In genomic region chr1:143803904-143804539, GRCh38 we compare ENCODE assay signal across 8 cellular contexts.
DNase-seq lines count a peak whose midpoint lies in the region; ATAC-seq and TF ChIP-seq lines count a peak whose summit lies in the region.
"Not testable (repeated sequence)": the region's sequence is repeated elsewhere in the genome, so short reads cannot be mapped to it uniquely, and the experiment has no call there.

No MANE protein-coding gene starts in this region.

- in situ Hi-C loops in mammary epithelial cell (cut with MboI; ENCODE audit: low sequenced_read_pairs in 2 of 2): not testable (repeated sequence)

- TF ChIP-seq RAD21 in Ishikawa (IDR thresholded peaks at IDR 0.05; ENCODE audit: low read depth): not testable (repeated sequence)

- dilution Hi-C loops in mammary epithelial cell (cut with HindIII; ENCODE audit: low sequenced_read_pairs): not testable (repeated sequence)

- H3K36me3 Mint-ChIP-seq in activated CD4-positive, alpha-beta memory T cell treated with anti-CD3 and anti-CD28 coated beads for 36 hours: not testable (repeated sequence)

- H4K20me1 ChIP-seq in mammary epithelial cell (ENCODE audit: insufficient read depth, low read length): not testable (repeated sequence)

- TF ChIP-seq CTCF in BE2C (IDR thresholded peaks at IDR 0.05; ENCODE audit: low read depth, low read length); mammary epithelial cell (conservative IDR thresholded peaks at IDR 0.05 in 1 of 2, IDR thresholded peaks at IDR 0.05 in 1 of 2; ENCODE audit: extremely low read depth in 1 of 2, insufficient read depth in 1 of 2, low read depth in 1 of 2, low read length in 2 of 2); cardiac muscle cell (IDR thresholded peaks at IDR 0.05; ENCODE audit: low read depth, low read length): not testable (repeated sequence)

- H3K4me2 ChIP-seq in mammary epithelial cell (ENCODE audit: insufficient read depth, low read depth, low read length): peak overlapping the region; percentile 47

- peak overlapping the region; percentile 69 for H3K4me3 Mint-ChIP-seq in activated CD4-positive, alpha-beta memory T cell treated with anti-CD3 and anti-CD28 coated beads for 36 hours

- CTCF ChIA-PET in activated CD4-positive, alpha-beta memory T cell treated with anti-CD3 and anti-CD28 coated beads for 36 hours (lab: Charles Lee); mammary epithelial cell (lab: Charles Lee; ENCODE audit: low non-redundant PET): not testable (repeated sequence)

- WGBS in mammary epithelial cell (ENCODE audit: low coverage, missing lambda C conversion rate): no CpG with 5 or more reads among the region's 29 CpGs

- POLR2A ChIA-PET in activated CD4-positive, alpha-beta memory T cell treated with anti-CD3 and anti-CD28 coated beads for 36 hours (lab: Charles Lee): not testable (repeated sequence)

- intact Hi-C loops in activated CD4-positive, alpha-beta memory T cell treated with anti-CD3 and anti-CD28 coated beads for 36 hours (cut with micrococcal nuclease); mammary epithelial cell (cut with micrococcal nuclease): not testable (repeated sequence)

- H3K9me3 ChIP-seq in BE2C; mammary epithelial cell (replicated peaks; ENCODE audit: insufficient read depth, low read length); cardiac muscle cell (ENCODE audit: low read depth); mucosa of rectum (ENCODE audit: control insufficient read depth in 2 of 2, low read length in 2 of 2): not testable (repeated sequence)

- H3K4me3 ChIP-seq in BE2C (ENCODE audit: low read depth, low read length) (peak overlapping the region; percentile 87), mammary epithelial cell (replicated peaks in 1 of 3; ENCODE audit: insufficient read depth in 1 of 3, low read depth in 2 of 3, low read length in 3 of 3) (peak overlapping the region in 2 of 3 experiments; percentile 12 to 24), cardiac muscle cell (peak overlapping the region; percentile 15), mucosa of rectum (ENCODE audit: low read length in 2 of 2) (peak overlapping the region; percentile 50 to 80)

- DNase-seq in BE2C (peak; percentile 41), mammary epithelial cell (peak; percentile 16), cardiac muscle cell (ENCODE audit: low read depth in 1 of 2, low spot score in 1 of 2) (peak; percentile 0 to 64)
- DNase-seq in activated CD4-positive, alpha-beta memory T cell treated with anti-CD3 and anti-CD28 coated beads for 36 hours: peak; percentile 60
- peak; percentile 14 for DNase-seq in stimulated activated CD4-positive, alpha-beta T cell treated with anti-CD3 and anti-CD28 coated beads, Interleukin-4, amount 100 ng/mL, for 24 hours

- H3K9me3 Mint-ChIP-seq in activated CD4-positive, alpha-beta memory T cell treated with anti-CD3 and anti-CD28 coated beads for 36 hours: not testable (repeated sequence)

- H2AFZ ChIP-seq in mammary epithelial cell (ENCODE audit: low read depth, low read length): peak overlapping the region; percentile 39

- not testable (repeated sequence) for H3K9ac ChIP-seq in mammary epithelial cell (ENCODE audit: insufficient read depth, low read length)
- peak overlapping the region in 1 of 2 donors; percentile 56 for H3K9ac ChIP-seq in mucosa of rectum (ENCODE audit: low read depth in 1 of 2, low read length in 2 of 2)

- not testable (repeated sequence) for TF ChIP-seq EP300 in Ishikawa (IDR thresholded peaks at IDR 0.05; ENCODE audit: borderline replicate concordance)

- H3K27ac ChIP-seq in mammary epithelial cell (ENCODE audit: insufficient read depth, low read depth, low read length); cardiac muscle cell; mucosa of rectum (ENCODE audit: low read depth in 2 of 2, low read length in 2 of 2): not testable (repeated sequence)

- not testable (repeated sequence) for H3K27me3 Mint-ChIP-seq in activated CD4-positive, alpha-beta memory T cell treated with anti-CD3 and anti-CD28 coated beads for 36 hours

- H3K36me3 ChIP-seq in BE2C; mammary epithelial cell (ENCODE audit: insufficient read depth, low read length); cardiac muscle cell; mucosa of rectum (ENCODE audit: control insufficient read depth in 2 of 2, insufficient read depth in 2 of 2, low read length in 2 of 2): not testable (repeated sequence)

- not testable (repeated sequence) for BruUV-seq in mammary epithelial cell (replicated peaks; lab: Mats Ljungman, UMichigan)

- peak; percentile 52 for ATAC-seq in GM19452 (IDR thresholded peaks at IDR 0.05; ENCODE audit: unreplicated experiment)

- not testable (repeated sequence) for H3K79me2 ChIP-seq in mammary epithelial cell (ENCODE audit: insufficient read depth, low read length)

- H3K27ac Mint-ChIP-seq in activated CD4-positive, alpha-beta memory T cell treated with anti-CD3 and anti-CD28 coated beads for 36 hours: not testable (repeated sequence)

- H3K4me1 ChIP-seq in BE2C; mammary epithelial cell (ENCODE audit: insufficient read depth, low read length); cardiac muscle cell (ENCODE audit: low read depth); mucosa of rectum (ENCODE audit: control insufficient read depth in 2 of 2, insufficient read depth in 2 of 2, low read length in 2 of 2): not testable (repeated sequence)

- not testable (repeated sequence) for H3K4me1 Mint-ChIP-seq in activated CD4-positive, alpha-beta memory T cell treated with anti-CD3 and anti-CD28 coated beads for 36 hours (ENCODE audit: low read depth)

- H3K27me3 ChIP-seq in BE2C; mammary epithelial cell (ENCODE audit: insufficient read depth, low read length); cardiac muscle cell; mucosa of rectum (ENCODE audit: control insufficient read depth in 2 of 2, insufficient read depth in 2 of 2, low read length in 2 of 2): not testable (repeated sequence)

TF ChIP-seq in Ishikawa, 13 proteins besides CTCF, POLR2A, EP300 and RAD21:
- TF ChIP-seq TEAD4 (IDR thresholded peaks at IDR 0.05): peak; percentile 74

Comparison
In these comparisons a context has a peak if more than half of its experiments do, and no peak if none do; other contexts are left out.
1. H3K4me3 ChIP-seq: peak in every context shown above with its lines; median percentile 87 in BE2C; 65 in mucosa of rectum; 18 in mammary epithelial cell; 15 in cardiac muscle cell.